8 cellular contexts compared by ENCODE assay signal in the genomic region with DNA sequence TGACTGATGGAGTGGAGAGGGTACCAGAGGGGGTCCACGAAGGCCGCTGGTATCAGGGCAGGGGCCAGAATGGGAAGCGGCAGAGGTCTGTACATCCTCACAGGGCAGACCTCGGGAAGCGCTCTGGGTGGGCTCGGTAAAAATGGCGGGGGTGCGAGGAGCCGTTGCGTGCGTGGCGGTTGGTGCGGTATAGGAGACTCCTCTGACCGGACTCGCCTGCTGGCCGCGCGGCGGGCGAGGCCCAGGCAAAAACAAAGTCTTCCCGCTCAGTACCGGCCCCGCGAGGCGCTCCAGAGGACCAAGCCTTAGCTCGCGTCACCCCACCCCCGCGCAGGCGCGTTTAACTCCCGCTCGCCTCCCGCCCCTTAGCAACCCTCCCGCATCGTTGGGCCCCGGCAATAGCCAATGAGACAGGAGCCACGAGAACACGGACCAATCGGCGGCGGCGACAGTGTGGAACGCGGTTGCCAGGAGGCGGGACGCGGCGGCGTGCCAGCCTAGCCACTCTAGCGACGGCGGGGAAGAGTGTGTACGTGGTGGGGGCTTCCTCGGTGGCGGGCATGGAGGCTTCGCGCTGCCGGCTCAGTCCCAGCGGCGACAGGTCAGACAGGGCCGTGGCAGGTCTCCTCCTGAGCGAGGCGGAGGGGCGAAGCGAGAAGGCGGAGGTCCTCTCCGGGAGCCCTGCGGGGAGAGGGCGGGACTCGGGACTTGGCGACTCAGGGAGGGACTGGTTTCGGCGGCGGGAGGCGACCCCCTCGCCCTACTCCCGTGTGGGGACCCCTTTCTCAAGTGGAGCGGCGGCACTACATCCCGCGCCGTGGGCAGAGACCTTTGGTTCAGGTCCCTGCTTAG. TPM values are rescaled to one million over a fixed set of nuclear protein-coding genes. Genes with fewer than 3 reads are reported as not detected.
DNase-seq lines count a peak whose midpoint lies in the region; ATAC-seq and TF ChIP-seq lines count a peak whose summit lies in the region.

A gene with protein sequence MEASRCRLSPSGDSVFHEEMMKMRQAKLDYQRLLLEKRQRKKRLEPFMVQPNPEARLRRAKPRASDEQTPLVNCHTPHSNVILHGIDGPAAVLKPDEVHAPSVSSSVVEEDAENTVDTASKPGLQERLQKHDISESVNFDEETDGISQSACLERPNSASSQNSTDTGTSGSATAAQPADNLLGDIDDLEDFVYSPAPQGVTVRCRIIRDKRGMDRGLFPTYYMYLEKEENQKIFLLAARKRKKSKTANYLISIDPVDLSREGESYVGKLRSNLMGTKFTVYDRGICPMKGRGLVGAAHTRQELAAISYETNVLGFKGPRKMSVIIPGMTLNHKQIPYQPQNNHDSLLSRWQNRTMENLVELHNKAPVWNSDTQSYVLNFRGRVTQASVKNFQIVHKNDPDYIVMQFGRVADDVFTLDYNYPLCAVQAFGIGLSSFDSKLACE (plus strand): TSS at position 504 of the 852 bp plus-strand sequence. CDS start 57 bp downstream, at position 561.

- no peak within 1 kb of the TSS for H4K8ac ChIP-seq in H9 (replicated peaks; ENCODE audit: insufficient read length, low read depth, low read length)

- H3K56ac ChIP-seq in H9 (ENCODE audit: insufficient read length, low read depth, low read length): no peak within 1 kb of the TSS

- peak within 1 kb of the TSS; percentile 94 to 95 (median 95) for H3K27ac Mint-ChIP-seq in H9
- peak within 1 kb of the TSS; percentile 95 for H3K27ac Mint-ChIP-seq in neural progenitor cell

- H3K9ac ChIP-seq in H9 (ENCODE audit: extremely low read depth, insufficient read length, low read length) (peak within 1 kb of the TSS; percentile 32), neural progenitor cell (peak within 1 kb of the TSS; percentile 36)

- ATAC-seq in foreskin keratinocyte: peak; percentile 96

- peaks cover 65% of the 10 kb centered on the region for H3F3A ChIP-seq in neural progenitor cell (ENCODE audit: low read depth)

- H4K20me1 ChIP-seq in H9 (ENCODE audit: control insufficient read depth, insufficient read depth, insufficient read length): peaks cover 3% of the 10 kb centered on the region
- peaks cover 50% of the 10 kb centered on the region for H4K20me1 ChIP-seq in neural progenitor cell (ENCODE audit: low read depth)

- H3K79me2 ChIP-seq in H9 (ENCODE audit: insufficient read depth, low read length) (0 out of 2 replicates have a peak, but pooled peaks cover 1% of the 10 kb centered on the region), neural progenitor cell (ENCODE audit: low read depth) (peaks cover 55% of the 10 kb centered on the region)

- H3K27ac ChIP-seq in H9 (ENCODE audit: insufficient read length, low read depth, low read length): no peak within 1 kb of the TSS
- peak within 1 kb of the TSS; percentile 67 for H3K27ac ChIP-seq in foreskin keratinocyte
- peak within 1 kb of the TSS; percentile 89 for H3K27ac ChIP-seq in neural progenitor cell

- peaks cover 2% of the 10 kb centered on the region for H3K79me1 ChIP-seq in H9 (ENCODE audit: insufficient read depth, low read depth, low read length, poor library complexity, severe bottlenecking)

- H3K9me3 ChIP-seq in H9 (ENCODE audit: control insufficient read depth, low read depth, low read length) (no peaks in the 10 kb centered on the region), MG63 (no peaks in the 10 kb centered on the region), neural progenitor cell (ENCODE audit: low read depth) (no peaks in the 10 kb centered on the region)

- H3K36me3 Mint-ChIP-seq in H9 (ENCODE audit: insufficient read depth in 1 of 3, low read depth in 3 of 3): peaks cover 13 to 32% (median 28%) of the 10 kb centered on the region in 3 experiments
- peaks cover 11% of the 10 kb centered on the region for H3K36me3 Mint-ChIP-seq in neural progenitor cell

- H3K27me3 ChIP-seq in H9 (ENCODE audit: insufficient read depth, low read length) (no peaks in the 10 kb centered on the region), MG63 (no peaks in the 10 kb centered on the region), foreskin keratinocyte (no peaks in the 10 kb centered on the region), neural progenitor cell (no peaks in the 10 kb centered on the region)

- H2BK5ac ChIP-seq in H9 (ENCODE audit: insufficient read length, low read length): no peak within 1 kb of the TSS

- H4K5ac ChIP-seq in H9 (ENCODE audit: insufficient read length, low read depth, low read length): no peak within 1 kb of the TSS

- WGBS in H9 (ENCODE audit: extremely low coverage, insufficient read length, low lambda C conversion rate): no CpG with 5 or more reads among the region's 83 CpGs

- H3K4me2 ChIP-seq in H9 (ENCODE audit: insufficient read depth, insufficient read length, low read length) (peak within 1 kb of the TSS; percentile 60), neural progenitor cell (peak within 1 kb of the TSS; percentile 89)

- H3K9me3 Mint-ChIP-seq in H9 (no peaks in the 10 kb centered on the region), neural progenitor cell (no peaks in the 10 kb centered on the region)

- DNase-seq in G401 (ENCODE audit: low spot score) (peak; percentile 98), H9 (peak; percentile 99), MG63 (peak; percentile 98), SIG-M5 (lab: John Stamatoyannopoulos, UW) (peak; percentile 78), foreskin keratinocyte (peak; percentile 83 to 88), neural progenitor cell (ENCODE audit: low spot score) (peak; percentile 99), stromal cell of bone marrow (ENCODE audit: low read depth) (peak; percentile 96)
- peak; percentile 95 to 98 (median 98) for DNase-seq in activated naive CD4-positive, alpha-beta T cell (lab: John Stamatoyannopoulos, UW)

- peak within 1 kb of the TSS; percentile 83; the same call in 1 of the 2 replicates for H3K14ac ChIP-seq in H9 (ENCODE audit: insufficient read depth, low read length)

- H3K18ac ChIP-seq in H9 (ENCODE audit: insufficient read length, low read depth, low read length): peak within 1 kb of the TSS; percentile 83

- in situ Hi-C loops in G401 (cut with HindIII; ENCODE audit: low sequenced_read_pairs): no loop called here

- no peak within 1 kb of the TSS for H2BK20ac ChIP-seq in H9 (ENCODE audit: low read depth, low read length, poor library complexity, severe bottlenecking)

- no peak within 1 kb of the TSS for H2BK15ac ChIP-seq in H9 (ENCODE audit: low read depth, low read length)

- peak within 1 kb of the TSS; percentile 89 to 97 for H3K4me3 Mint-ChIP-seq in H9
- H3K4me3 Mint-ChIP-seq in neural progenitor cell: peak within 1 kb of the TSS; percentile 98

- H2AK5ac ChIP-seq in H9 (ENCODE audit: insufficient read length, low read length): no peak within 1 kb of the TSS

- H3K4ac ChIP-seq in H9 (ENCODE audit: low read depth, low read length): no peak within 1 kb of the TSS

- H3K4me1 ChIP-seq in H9 (ENCODE audit: insufficient read depth, low read length): no peaks in the 10 kb centered on the region
- H3K4me1 ChIP-seq in foreskin keratinocyte: peaks cover 4% of the 10 kb centered on the region
- H3K4me1 ChIP-seq in neural progenitor cell: peaks cover 13% of the 10 kb centered on the region

- H3T11ph ChIP-seq in H9 (ENCODE audit: low read length): no peak within 1 kb of the TSS

- H4K91ac ChIP-seq in H9 (ENCODE audit: insufficient read length, low read depth, low read length): no peak within 1 kb of the TSS

- H3K36me3 ChIP-seq in MG63 (peaks cover 25% of the 10 kb centered on the region), neural progenitor cell (peaks cover 6% of the 10 kb centered on the region)

- no peak within 1 kb of the TSS for H2BK12ac ChIP-seq in H9 (ENCODE audit: insufficient read length, low read depth, low read length)

- no peak within 1 kb of the TSS for H2BK120ac ChIP-seq in H9 (ENCODE audit: low read depth, low read length, poor library complexity, severe bottlenecking)

- H3K23ac ChIP-seq in H9 (ENCODE audit: insufficient read length, low read depth, low read length): no peak within 1 kb of the TSS

- no peak for TF ChIP-seq CTCF in H9 (conservative IDR thresholded peaks at IDR 0.05)
- TF ChIP-seq CTCF in foreskin keratinocyte (conservative IDR thresholded peaks at IDR 0.05): peak; percentile 34
- no peak for TF ChIP-seq CTCF in neural progenitor cell (IDR thresholded peaks at IDR 0.05)

- H3K4me3 ChIP-seq in MG63: peak within 1 kb of the TSS; percentile 82
- peak within 1 kb of the TSS; percentile 92 for H3K4me3 ChIP-seq in neural progenitor cell

- peaks cover 5% of the 10 kb centered on the region for H3K23me2 ChIP-seq in H9 (ENCODE audit: insufficient read length, low read depth, low read length, poor library complexity, severe bottlenecking)

- H3K27me3 Mint-ChIP-seq in H9 (ENCODE audit: low read depth) (0 out of 2 replicates have a peak, but pooled peaks cover 3% of the 10 kb centered on the region), neural progenitor cell (ENCODE audit: insufficient read depth, low read depth) (no peaks in the 10 kb centered on the region)

- H2AFZ ChIP-seq in H9 (ENCODE audit: low read length): no peak within 1 kb of the TSS
- H2AFZ ChIP-seq in neural progenitor cell (replicated peaks): peak within 1 kb of the TSS; percentile 82

- H3K4me1 Mint-ChIP-seq in H9 (peaks cover 10 to 16% of the 10 kb centered on the region in 2 experiments), neural progenitor cell (peaks cover 40% of the 10 kb centered on the region)

RNA-seq across cellular contexts. Expression of the gene that starts here (rescaled TPM):
- total RNA-seq in G401 (2014; rRNA removed; shearing (Covaris generic)): 35.6 and 59.9 TPM in 2 replicates
- total RNA-seq in H9 (2021) (21.4 and 22.3 TPM in 2 replicates), foreskin keratinocyte (21.8 and 21.9 TPM in 2 replicates), neural progenitor cell (ENCODE audit: low replicate concordance) (33.4 and 33.5 TPM in 2 replicates)
- total RNA-seq in MG63 (2014; rRNA removed; shearing (Covaris generic); ENCODE audit: low replicate concordance): 20.3 and 21.1 TPM in 2 replicates
- 13.3 and 14.2 TPM in 2 replicates for polyA plus RNA-seq in foreskin keratinocyte
